Comparison of ENCODE assay signal across 1 cellular context in genomic region chr12:28130625-28131598, GRCh38.
TF ChIP-seq lines count a peak whose summit lies in the region.

No MANE protein-coding gene starts in this region.

TF ChIP-seq in K562, 482 proteins besides CTCF, POLR2A, EP300 and RAD21 (continued from another document and continues in another):
- TF ChIP-seq HOMEZ (CRISPR knock-in tag; IDR thresholded peaks at IDR 0.05) (no peak), ZNF57 (CRISPR knock-in tag; IDR thresholded peaks at IDR 0.05) (no peak), ZBED1 (IDR thresholded peaks at IDR 0.05) (no peak), SMAD1 (IDR thresholded peaks at IDR 0.05; ENCODE audit: low read depth, low read length, partially characterized antibody) (peak; percentile 71), HMGXB4 (CRISPR knock-in tag; IDR thresholded peaks at IDR 0.05) (no peak), YBX1 (IDR thresholded peaks at IDR 0.05) (no peak), ZBTB43 (CRISPR knock-in tag; IDR thresholded peaks at IDR 0.05) (no peak), KAT2B (IDR thresholded peaks at IDR 0.05; ENCODE audit: low read depth, low read length) (no peak), E2F6 (IDR thresholded peaks at IDR 0.05; ENCODE audit: borderline replicate concordance in 1 of 2, extremely low read depth in 1 of 2, insufficient read depth in 1 of 2, insufficient read length in 1 of 2, low read depth in 1 of 2, low read length in 1 of 2, poor library complexity in 1 of 2, severe bottlenecking in 1 of 2) (peak in 1 of 2 experiments; percentile 56), ARID4B (CRISPR knock-in tag; IDR thresholded peaks at IDR 0.05) (no peak), ATF3 (IDR thresholded peaks at IDR 0.05) (peak; percentile 91), ATF3 (CRISPR knock-in tag; conservative IDR thresholded peaks at IDR 0.05) (peak; percentile 72), ZNF263 (CRISPR knock-in tag; IDR thresholded peaks at IDR 0.05; ENCODE audit: borderline replicate concordance) (no peak), MGA (IDR thresholded peaks at IDR 0.05) (peak; percentile 57), C11orf30 (IDR thresholded peaks at IDR 0.05; ENCODE audit: low read depth) (no peak), TSHZ1 (CRISPR knock-in tag; IDR thresholded peaks at IDR 0.05) (no peak), VEZF1 (CRISPR knock-in tag; IDR thresholded peaks at IDR 0.05) (peak; percentile 77)
